Comparison of ENCODE assay signal across 28 cellular contexts in the genomic region with DNA sequence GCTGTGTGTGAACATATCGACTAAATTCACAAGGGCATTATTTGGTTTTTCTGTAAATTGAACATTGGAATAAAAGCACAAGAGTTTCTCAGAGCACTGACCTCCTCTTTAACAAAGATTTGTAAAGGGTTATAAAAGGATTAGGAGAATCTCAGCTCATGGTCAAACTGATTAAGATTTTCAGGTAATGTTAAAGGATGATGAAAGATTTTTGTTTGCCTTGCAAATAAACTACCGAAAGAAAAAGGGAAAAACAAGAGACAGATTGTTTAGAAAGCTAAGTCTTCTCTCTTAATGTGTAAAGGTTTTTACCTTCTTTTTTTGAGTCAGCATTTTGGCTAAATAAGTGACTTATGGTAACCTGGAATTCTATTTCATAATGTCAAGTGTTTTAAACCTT.
"Had no signal": no experiment of that assay in that cellular context is flagged by ENCODE, and none has a peak within 500 bp of the region (broad histone marks: within the 10 kb centered on the region; RNA-seq: fewer than 3 reads in every experiment).

No MANE protein-coding gene starts in this region.

- H3K27me3 ChIP-seq: ovary, spleen, suprapubic skin, testis, transverse colon, upper lobe of right lung, uterus had no signal

- H2AFZ ChIP-seq: neural progenitor cell, parathyroid adenoma had no signal

- H3K9me3 ChIP-seq: ovary, psoas muscle, suprapubic skin, testis, tibial artery, transverse colon, upper lobe of right lung, uterus had no signal

- H3K4me2 ChIP-seq: neural progenitor cell, smooth muscle cell had no signal

- H3K79me2 ChIP-seq: parathyroid adenoma had no signal

- ATAC-seq: natural killer cell; psoas muscle; right cardiac atrium; sciatic nerve; stimulated activated memory B cell treated with anti-CD40 and anti-IgM and Interleukin-4, amounts not matched to agents 10 μg/mL and 1 μg/mL and 100 μg/mL, for 72 hours; stimulated activated naive CD8-positive, alpha-beta T cell treated with anti-CD3 and anti-CD28 coated beads, Interleukin-15, amount 100 ng/mL, for 72 hours; stimulated activated naive CD8-positive, alpha-beta T cell treated with anti-CD3 and anti-CD28 coated beads, Interleukin-15, Interleukin-2, amounts not matched to agents 100 U/mL and 50 U/mL, for 24 hours; upper lobe of right lung had no signal

- H3K4me1 ChIP-seq: neural progenitor cell, parathyroid adenoma, psoas muscle, suprapubic skin, testis, upper lobe of right lung, uterus had no signal

- H3K4me3 ChIP-seq: neural progenitor cell, ovary, psoas muscle, skin epidermis, smooth muscle cell, spleen, suprapubic skin, testis, tibial artery, transverse colon, upper lobe of right lung, uterus had no signal

- DNase-seq: natural killer cell; occipital lobe; ovary; posterior cingulate gyrus; psoas muscle; right cardiac atrium; spleen; stimulated activated CD4-positive, alpha-beta T cell treated with anti-CD3 and anti-CD28 coated beads, Interleukin-12 subunit alpha, Interleukin-12 subunit beta, amount 100 ng/mL, for 4 hours; stimulated activated CD4-positive, alpha-beta T cell treated with anti-CD3 and anti-CD28 coated beads, Interleukin-1b, Interleukin-23, amount 100 ng/mL, for 48 hours; stimulated activated CD4-positive, alpha-beta T cell treated with anti-CD3 and anti-CD28 coated beads, Interleukin-4, amount 100 ng/mL, for 1 hour; stimulated activated CD4-positive, alpha-beta T cell treated with anti-CD3 and anti-CD28 coated beads, Interleukin-4, amount 100 ng/mL, for 4 hours; stimulated activated CD8-positive, alpha-beta memory T cell treated with anti-CD3 and anti-CD28 coated beads, Interleukin-4, amount 100 ng/mL, for 48 hours; stimulated activated naive CD4-positive, alpha-beta T cell; stimulated activated naive CD8-positive, alpha-beta T cell treated with anti-CD3 and anti-CD28 coated beads, Interleukin-15, amount 100 ng/mL, for 72 hours; stimulated activated naive CD8-positive, alpha-beta T cell treated with anti-CD3 and anti-CD28 coated beads, Interleukin-15, Interleukin-2, amounts not matched to agents 100 U/mL and 50 U/mL, for 24 hours; substantia nigra; testis; tibial artery; transverse colon; upper lobe of right lung; uterus had no signal

- H3K36me3 ChIP-seq: neural progenitor cell, ovary, spleen, suprapubic skin, tibial artery, transverse colon, upper lobe of right lung, uterus had no signal

- H3K27ac ChIP-seq: neural progenitor cell, ovary, parathyroid adenoma, psoas muscle, skin epidermis, spleen, suprapubic skin, testis, tibial artery, transverse colon, upper lobe of right lung, uterus had no signal

- H3K9ac ChIP-seq: neural progenitor cell, parathyroid adenoma had no signal
